Comparison of ENCODE assay signal across 16 cellular contexts in the genomic region with DNA sequence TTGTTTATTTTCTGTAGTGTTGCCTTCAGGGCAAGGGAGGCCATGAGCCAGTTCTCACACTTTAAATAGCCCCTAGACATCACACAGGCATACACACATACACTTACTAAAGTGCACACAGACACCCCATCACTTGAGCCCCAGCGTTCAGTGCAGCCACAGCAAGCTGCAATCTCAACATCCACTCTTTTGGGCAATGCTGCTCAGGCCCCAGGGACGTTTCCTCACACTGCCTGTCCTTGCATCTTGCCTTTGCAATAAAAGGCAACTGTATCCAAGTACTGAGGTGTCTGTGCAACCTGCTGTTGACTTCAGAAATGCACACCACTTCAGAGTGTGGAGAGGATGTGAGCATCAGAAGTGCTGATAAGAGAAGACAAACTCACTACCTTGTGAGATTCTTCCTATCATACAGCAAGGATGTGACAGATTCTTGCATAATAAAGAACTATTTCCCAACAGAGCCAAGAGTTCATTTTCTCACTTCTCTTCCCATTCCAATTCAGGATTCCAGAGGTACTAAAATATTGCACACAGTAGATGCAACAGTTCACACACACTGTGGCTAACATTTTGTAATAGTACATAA. TPM values are rescaled to one million over a fixed set of nuclear protein-coding genes. Genes with fewer than 3 reads are reported as not detected.
DNase-seq lines count a peak whose midpoint lies in the region; ATAC-seq and TF ChIP-seq lines count a peak whose summit lies in the region.
"Had no signal": no experiment of that assay in that cellular context is flagged by ENCODE, and none has a peak within 500 bp of the region (broad histone marks: within the 10 kb centered on the region; RNA-seq: fewer than 3 reads in every experiment).

No MANE protein-coding gene starts in this region.

- no peaks in the 10 kb centered on the region for H4K20me1 ChIP-seq in IMR-90 (ENCODE audit: insufficient read depth, low read length)

- dilution Hi-C loops in IMR-90 (cut with HindIII; ENCODE audit: low sequenced_read_pairs, unreplicated experiment): no loop called here

- no peaks in the 10 kb centered on the region for H3K79me1 ChIP-seq in IMR-90 (ENCODE audit: low read depth in 1 of 2, low read length in 2 of 2)

- no peak overlapping the region for H3K4ac ChIP-seq in IMR-90 (ENCODE audit: low read depth, low read length)

- H3K9me1 ChIP-seq in IMR-90 (ENCODE audit: insufficient read depth, low read length): no peaks in the 10 kb centered on the region; the same call in 1 of the 2 replicates

- no peaks in the 10 kb centered on the region for H3K36me3 ChIP-seq in IMR-90 (ENCODE audit: control insufficient read depth, insufficient read depth, low read length)
- no peaks in the 10 kb centered on the region for H3K36me3 ChIP-seq in H7 (replicated peaks; ENCODE audit: control insufficient read depth, insufficient read depth, low read length)
- H3K36me3 ChIP-seq: tibial nerve had no signal

- H2AK5ac ChIP-seq in IMR-90 (ENCODE audit: low read depth, low read length): no peak overlapping the region

- POLR2A ChIA-PET in IMR-90 (lab: Charles Lee; ENCODE audit: unreplicated experiment): no interaction called here

- DNase-seq in AG10803 (ENCODE audit: low read depth): peak; percentile 75
- DNase-seq in IMR-90: no peak
- peak; percentile 25 to 56 for DNase-seq in cardiac fibroblast (ENCODE audit: low read depth in 2 of 2)
- DNase-seq in left lobe of liver (ENCODE audit: low spot score): no peak
- DNase-seq in amygdala (lab: John Stamatoyannopoulos, UW): no peak
- no peak for DNase-seq in H7
- DNase-seq: activated CD8-positive, alpha-beta memory T cell treated with anti-CD3 and anti-CD28 coated beads for 24 hours; foreskin melanocyte; NCI-H1092; NCI-H345; nephron progenitor cell; stimulated activated CD4-positive, alpha-beta T cell treated with anti-CD3 and anti-CD28 coated beads, Interleukin-4, amount 100 ng/mL, for 24 hours had no signal

- H3K4me3 ChIP-seq in AG10803 (ENCODE audit: low read length) (no peak overlapping the region), IMR-90 (ENCODE audit: insufficient read depth, low read depth, low read length) (no peak overlapping the region), cardiac fibroblast (replicated peaks in 1 of 2; ENCODE audit: low read depth in 2 of 2, low read length in 2 of 2) (no peak overlapping the region), H7 (ENCODE audit: insufficient read depth, low read depth, low read length) (no peak overlapping the region)
- H3K4me3 ChIP-seq: GM23338, tibial nerve had no signal

- in situ Hi-C loops in IMR-90 (cut with MboI; ENCODE audit: low sequenced_read_pairs): no loop called here

- BruUV-seq in IMR-90 (replicated peaks; lab: Mats Ljungman, UMichigan): no TSS peak

- no peak overlapping the region for H2BK5ac ChIP-seq in IMR-90 (ENCODE audit: low read depth, low read length, poor library complexity, severe bottlenecking)

- H3K14ac ChIP-seq in IMR-90 (replicated peaks; ENCODE audit: low read depth, low read length): no peak overlapping the region

- ATAC-seq in IMR-90 (ENCODE audit: low read depth): peak; percentile 27; the same call in 1 of the 2 replicates
- peak; percentile 71 for ATAC-seq in left lobe of liver
- no peak for ATAC-seq in GM18867 (IDR thresholded peaks at IDR 0.05; ENCODE audit: unreplicated experiment)
- ATAC-seq in GM19035 (IDR thresholded peaks at IDR 0.05; ENCODE audit: unreplicated experiment): no peak
- ATAC-seq: GM23338 had no signal

- H3K9ac ChIP-seq in IMR-90 (ENCODE audit: low read depth, low read length): no peak overlapping the region

- H2AFZ ChIP-seq in IMR-90 (replicated peaks; ENCODE audit: low read length, poor library complexity): no peak overlapping the region
- H2AFZ ChIP-seq: GM23338 had no signal

- TF ChIP-seq CTCF in AG10803 (conservative IDR thresholded peaks at IDR 0.05; ENCODE audit: low read length): no peak
- no peak for TF ChIP-seq CTCF in IMR-90 (conservative IDR thresholded peaks at IDR 0.05; ENCODE audit: low read depth, low read length)
- no peak for TF ChIP-seq CTCF in cardiac fibroblast (IDR thresholded peaks at IDR 0.05; ENCODE audit: low read depth, low read length)

- H4K91ac ChIP-seq in IMR-90 (ENCODE audit: insufficient read depth, low read depth, low read length): no peak overlapping the region

- H3K27ac ChIP-seq in IMR-90 (ENCODE audit: insufficient read depth, low read length): no peak overlapping the region

- no peak overlapping the region for H4K8ac ChIP-seq in IMR-90 (ENCODE audit: low read depth in 2 of 2, low read length in 2 of 2)

- no peak overlapping the region for H2BK20ac ChIP-seq in IMR-90 (ENCODE audit: low read depth, low read length)

- H2BK15ac ChIP-seq in IMR-90 (ENCODE audit: low read depth, low read length): no peak overlapping the region

- H2AK9ac ChIP-seq in IMR-90 (replicated peaks; ENCODE audit: low read depth, low read length, poor library complexity): no peak overlapping the region

- H4K5ac ChIP-seq in IMR-90 (ENCODE audit: low read depth, low read length): no peak overlapping the region

- H3K56ac ChIP-seq in IMR-90 (ENCODE audit: extremely low read depth, insufficient read depth, low read length): no peak overlapping the region

- H3K9me3 ChIP-seq in IMR-90 (ENCODE audit: control insufficient read depth, insufficient read depth, low read length): no peaks in the 10 kb centered on the region
- H3K9me3 ChIP-seq: tibial nerve had no signal

- no peak overlapping the region for H2BK120ac ChIP-seq in IMR-90 (ENCODE audit: low read depth, low read length)

- H3K27me3 ChIP-seq in IMR-90 (ENCODE audit: control insufficient read depth, insufficient read depth, low read length) (peaks cover 4% of the 10 kb centered on the region; the same call in 1 of the 2 replicates), H7 (ENCODE audit: control insufficient read depth, insufficient read depth, low read length) (no peaks in the 10 kb centered on the region; the same call in 1 of the 2 replicates)
- H3K27me3 ChIP-seq: tibial nerve had no signal

- intact Hi-C loops in IMR-90 (cut with micrococcal nuclease): no loop called here

- TF ChIP-seq POLR2A in IMR-90 (IDR thresholded peaks at IDR 0.05; ENCODE audit: low read depth, low read length): no peak

- H3K4me1 ChIP-seq in IMR-90 (ENCODE audit: control insufficient read depth, insufficient read depth, low read length): peaks cover 3% of the 10 kb centered on the region

- H3K4me2 ChIP-seq in IMR-90 (ENCODE audit: low read depth, low read length): no peak overlapping the region
- H3K4me2 ChIP-seq: GM23338 had no signal

- WGBS in IMR-90 (ENCODE audit: extremely low coverage in 2 of 2, insufficient read length in 1 of 2), 2 experiments: no CpG with 5 or more reads among the region's 2 CpGs

- TF ChIP-seq RAD21 in IMR-90 (IDR thresholded peaks at IDR 0.05; ENCODE audit: low read length): no peak

- no peak overlapping the region for H3K23ac ChIP-seq in IMR-90 (ENCODE audit: low read depth, low read length)

- no peak overlapping the region for H3K18ac ChIP-seq in IMR-90 (ENCODE audit: low read depth, low read length)

- CTCF ChIA-PET in IMR-90 (lab: Yijun Ruan, JAX): no interaction called here

TF ChIP-seq in IMR-90, 13 proteins besides CTCF, POLR2A, EP300 and RAD21:
- TF ChIP-seq CEBPB (IDR thresholded peaks at IDR 0.05; ENCODE audit: low read depth, low read length) (peak; percentile 47; the same call in 1 of the 2 replicates), CHD1 (IDR thresholded peaks at IDR 0.05; ENCODE audit: low read depth, low read length) (no peak)

RNA-seq across cellular contexts. Expression of a gene that starts 36.2 kb away (rescaled TPM):
- total RNA-seq in IMR-90 (2012; rRNA removed) (37.2 and 47.0 TPM in 2 replicates), left lobe of liver (48.7 TPM)
- polyA plus RNA-seq in IMR-90 (2012; rRNA removed): 56.5 and 66.6 TPM in 2 replicates
- 12.6 and 82.3 TPM in 2 replicates for polyA plus RNA-seq in IMR-90 (2012; cell fraction: cytosol; rRNA removed)
- polyA plus RNA-seq in IMR-90 (2012; cell fraction: nucleus; rRNA removed; ENCODE audit: low replicate concordance): 216 and 242 TPM in 2 replicates
- total RNA-seq in H7 (2014; rRNA removed; shearing (Covaris generic)): 67.0 and 90.9 TPM in 2 replicates

Comparison
In these comparisons a context has a peak if more than half of its experiments do, and no peak if none do; other contexts are left out.
1. DNase-seq: peak in AG10803 (single experiment) and cardiac fibroblast (2 of 2); none in IMR-90 (single experiment), left lobe of liver (single experiment), amygdala (0 of 56) and H7 (single experiment).
2. ATAC-seq: peak in IMR-90 (single experiment) and left lobe of liver (single experiment); none in GM18867 (single experiment) and GM19035 (single experiment).